In the genomic region with DNA sequence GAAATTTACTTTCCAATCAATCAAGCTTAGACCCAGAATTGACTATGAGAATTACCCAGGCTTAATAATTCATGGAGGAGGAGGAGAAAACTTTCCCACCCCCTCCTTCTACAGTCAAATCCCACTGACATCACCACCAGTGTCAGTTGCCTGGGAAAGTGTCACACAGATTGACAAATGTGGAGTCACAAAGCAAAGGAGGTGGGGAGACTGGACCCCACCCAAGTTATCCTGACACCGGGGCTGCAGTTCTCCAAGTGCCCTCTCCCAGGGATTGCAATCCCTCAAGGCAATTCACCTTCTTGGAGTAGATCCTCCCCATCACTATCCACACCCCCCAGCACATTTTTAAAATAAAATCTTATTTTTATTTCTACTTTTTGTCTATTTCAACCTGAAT, we compare ENCODE assay signal across 28 cellular contexts.
DNase-seq lines count a peak whose midpoint lies in the region; ATAC-seq, FAIRE-seq and TF ChIP-seq lines count a peak whose summit lies in the region.
"Had no signal": no experiment of that assay in that cellular context is flagged by ENCODE, and none has a peak within 500 bp of the region (broad histone marks: within the 10 kb centered on the region; RNA-seq: fewer than 3 reads in every experiment).

No MANE protein-coding gene starts in this region.

- in situ Hi-C loops in mammary epithelial cell (cut with MboI; ENCODE audit: low sequenced_read_pairs in 2 of 2): no loop called here

- no peak overlapping the region for H2BK5ac ChIP-seq in H1 (ENCODE audit: low read depth, low read length)

- CTCF ChIA-PET in H1 (lab: Charles Lee; ENCODE audit: partially characterized antibody) (interaction anchor here (0.6 kb wide), 1 partner anchor 353 kb away, joined by 4 read pairs; no protein-coding TSS in a partner anchor), mammary epithelial cell (lab: Charles Lee; ENCODE audit: low non-redundant PET) (no interaction called here)

- peaks cover 0 to 7% (median 3%) of the 10 kb centered on the region in 4 experiments; a peak in 2 of 7 replicates for H3K4me1 ChIP-seq in H1 (replicated peaks in 1 of 4; ENCODE audit: control insufficient read depth in 3 of 4, insufficient read depth in 4 of 4, low read length in 3 of 4)
- H3K4me1 ChIP-seq in smooth muscle cell (ENCODE audit: low read depth): peaks cover 24% of the 10 kb centered on the region
- no peaks in the 10 kb centered on the region for H3K4me1 ChIP-seq in mammary epithelial cell (ENCODE audit: insufficient read depth, low read length)
- H3K4me1 ChIP-seq: BE2C, BLaER1 had no signal

- H3K27ac ChIP-seq in H1 (ENCODE audit: low read depth, low read length) (no peak overlapping the region), smooth muscle cell (ENCODE audit: low read depth) (peak overlapping the region; percentile 94), mammary epithelial cell (ENCODE audit: insufficient read depth, low read depth, low read length) (no peak overlapping the region)
- H3K27ac ChIP-seq: 22Rv1, BLaER1 had no signal

- H4K20me1 ChIP-seq in H1 (replicated peaks in 1 of 2; ENCODE audit: control insufficient read depth in 1 of 2, insufficient read depth in 2 of 2, low read length in 2 of 2) (peaks cover 0 to 3% of the 10 kb centered on the region in 2 experiments), smooth muscle cell (ENCODE audit: low read depth) (no peaks in the 10 kb centered on the region), mammary epithelial cell (ENCODE audit: insufficient read depth, low read length) (no peaks in the 10 kb centered on the region)
- H4K20me1 ChIP-seq: BLaER1 had no signal

- H3K36me3 ChIP-seq in H1 (ENCODE audit: control insufficient read depth in 2 of 4, insufficient read depth in 4 of 4, low read length in 3 of 4) (no peaks in the 10 kb centered on the region; a peak in 1 of 8 replicates), smooth muscle cell (ENCODE audit: low read depth) (peaks cover 2% of the 10 kb centered on the region), mammary epithelial cell (ENCODE audit: insufficient read depth, low read length) (no peaks in the 10 kb centered on the region)
- H3K36me3 ChIP-seq: BE2C, BLaER1 had no signal

- no peak overlapping the region for H2BK120ac ChIP-seq in H1 (replicated peaks; ENCODE audit: low read depth, low read length)

- no peak overlapping the region for H2BK15ac ChIP-seq in H1 (ENCODE audit: low read length)

- WGBS in H1 (ENCODE audit: extremely low coverage in 1 of 2, insufficient coverage in 1 of 2, insufficient read length in 1 of 2, insufficient replicate concordance in 2 of 2, low coverage in 1 of 2, low lambda C conversion rate in 2 of 2, missing lambda C conversion rate in 1 of 2), 2 experiments: 89% methylated on average over 1 of the region's 1 CpG; no CpG with 5 or more reads in 1 of the 2 experiments
- WGBS in smooth muscle cell (ENCODE audit: low lambda C conversion rate): 89% methylated on average over 1 of the region's 1 CpG
- 100% methylated on average over 1 of the region's 1 CpG for WGBS in mammary epithelial cell (ENCODE audit: low coverage, missing lambda C conversion rate)

- TF ChIP-seq CTCF in H1 (IDR thresholded peaks at IDR 0.05; ENCODE audit: control extremely low read depth in 1 of 3, insufficient read depth in 1 of 3, low read depth in 1 of 3, low read length in 3 of 3): no peak
- TF ChIP-seq CTCF in smooth muscle cell (IDR thresholded peaks at IDR 0.05; ENCODE audit: borderline replicate concordance, insufficient read depth, poor library complexity, severe bottlenecking): no peak
- TF ChIP-seq CTCF in mammary epithelial cell (conservative IDR thresholded peaks at IDR 0.05 in 1 of 2, IDR thresholded peaks at IDR 0.05 in 1 of 2; ENCODE audit: extremely low read depth in 1 of 2, insufficient read depth in 1 of 2, low read depth in 1 of 2, low read length in 2 of 2): no peak

- TF ChIP-seq RAD21 in H1 (IDR thresholded peaks at IDR 0.05 in 1 of 2, conservative IDR thresholded peaks at IDR 0.05 in 1 of 2; ENCODE audit: low read depth in 2 of 2, low read length in 2 of 2): no peak

- H3K27me3 ChIP-seq in H1 (replicated peaks in 1 of 4; ENCODE audit: control insufficient read depth in 3 of 4, extremely low read depth in 1 of 4, insufficient read depth in 3 of 4, low read length in 3 of 4) (no peaks in the 10 kb centered on the region; a peak in 2 of 7 replicates), smooth muscle cell (ENCODE audit: low read depth) (no peaks in the 10 kb centered on the region), mammary epithelial cell (ENCODE audit: insufficient read depth, low read length) (no peaks in the 10 kb centered on the region)
- H3K27me3 ChIP-seq: BE2C, BLaER1 had no signal

- H3K9me3 ChIP-seq in H1 (ENCODE audit: insufficient read depth in 2 of 2, low read depth in 1 of 2, low read length in 1 of 2): no peaks in the 10 kb centered on the region
- H3K9me3 ChIP-seq in smooth muscle cell (replicated peaks; ENCODE audit: low read depth): no peaks in the 10 kb centered on the region
- no peaks in the 10 kb centered on the region for H3K9me3 ChIP-seq in mammary epithelial cell (replicated peaks; ENCODE audit: insufficient read depth, low read length)
- H3K9me3 ChIP-seq: BE2C, BLaER1 had no signal

- no peak for TF ChIP-seq EP300 in H1 (IDR thresholded peaks at IDR 0.05; ENCODE audit: borderline replicate concordance in 1 of 2, low read depth in 2 of 2, low read length in 2 of 2)

- H3K79me2 ChIP-seq in H1 (ENCODE audit: control insufficient read depth in 1 of 2, insufficient read depth in 2 of 2, low read length in 2 of 2) (no peaks in the 10 kb centered on the region), smooth muscle cell (ENCODE audit: low read depth) (peaks cover 38% of the 10 kb centered on the region), mammary epithelial cell (ENCODE audit: insufficient read depth, low read length) (no peaks in the 10 kb centered on the region)

- TF ChIP-seq POLR2A in H1 (IDR thresholded peaks at IDR 0.05; ENCODE audit: control extremely low read depth in 1 of 2, low read depth in 2 of 2, low read length in 2 of 2): no peak

- DNase-seq in A172 (ENCODE audit: low spot score) (peak; percentile 5), NCI-H460 (ENCODE audit: extremely low read depth, low read depth) (peak; percentile 93), H1 (ENCODE audit: low read depth in 1 of 2, low spot score in 2 of 2) (no peak), smooth muscle cell (lab: John Stamatoyannopoulos, UW; ENCODE audit: unreplicated experiment) (no peak), LoVo (ENCODE audit: low spot score) (no peak), mammary epithelial cell (no peak)
- DNase-seq: ACHN; BE2C; C1 segment of cervical spinal cord; CD4-positive, alpha-beta memory T cell; CD4-positive, CD25-positive, alpha-beta regulatory T cell; CD8-positive, alpha-beta memory T cell; COR-L47; DMS 273 treated with DMSO at 0.1 percent for 48 hours; DMS153; DMS53; DMS79; DND-41; EL; GDM1 had no signal

- H4K5ac ChIP-seq in H1 (ENCODE audit: insufficient read length, low read depth, low read length): no peak overlapping the region

- H2BK12ac ChIP-seq in H1 (ENCODE audit: low read depth, low read length): no peak overlapping the region

- H3F3A ChIP-seq in smooth muscle cell (ENCODE audit: low read depth): peaks cover 6% of the 10 kb centered on the region

- H3K4me2 ChIP-seq in H1 (ENCODE audit: insufficient read depth in 1 of 2, low read depth in 2 of 2, low read length in 2 of 2): no peak overlapping the region
- peak overlapping the region; percentile 81 for H3K4me2 ChIP-seq in smooth muscle cell
- H3K4me2 ChIP-seq in mammary epithelial cell (ENCODE audit: insufficient read depth, low read depth, low read length): no peak overlapping the region
- H3K4me2 ChIP-seq: BLaER1 had no signal

- BruUV-seq in mammary epithelial cell (replicated peaks; lab: Mats Ljungman, UMichigan): no TSS peak

- H3K56ac ChIP-seq in H1 (replicated peaks; ENCODE audit: insufficient read length, low read depth, low read length): no peak overlapping the region

- H2BK20ac ChIP-seq in H1 (ENCODE audit: low read length): no peak overlapping the region

- POLR2A ChIA-PET in H1 (lab: Charles Lee; ENCODE audit: partially characterized antibody): interaction anchor here (1.1 to 1.3 kb wide), 3 partner anchors 9 to 104 kb away, joined by 3 read pairs; no protein-coding TSS in a partner anchor

- FAIRE-seq in H1 (lab: Jason Lieb, UNC): no peak
- FAIRE-seq: A204.1, GM12878, GM12892, GM18507, GM19239 had no signal

- no peak overlapping the region for H3K14ac ChIP-seq in H1 (ENCODE audit: insufficient read length)

- intact Hi-C loops in mammary epithelial cell (cut with micrococcal nuclease): no loop called here

- no peaks in the 10 kb centered on the region for H3K23me2 ChIP-seq in H1 (ENCODE audit: low read depth, low read length)

- no peak overlapping the region for H3K9ac ChIP-seq in H1 (replicated peaks in 1 of 4; ENCODE audit: extremely low read depth in 1 of 4, low read depth in 3 of 4, low read length in 3 of 4)
- H3K9ac ChIP-seq in smooth muscle cell (ENCODE audit: low read depth): peak overlapping the region; percentile 68
- no peak overlapping the region for H3K9ac ChIP-seq in mammary epithelial cell (ENCODE audit: insufficient read depth, low read length)
- H3K9ac ChIP-seq: BLaER1 had no signal

- H4K91ac ChIP-seq in H1 (replicated peaks; ENCODE audit: insufficient read length, low read length): no peak overlapping the region

- no peak overlapping the region for H2AFZ ChIP-seq in H1 (ENCODE audit: low read length)
- no peak overlapping the region for H2AFZ ChIP-seq in smooth muscle cell (ENCODE audit: low read depth)
- no peak overlapping the region for H2AFZ ChIP-seq in mammary epithelial cell (ENCODE audit: low read depth, low read length)

- no peak for ATAC-seq in HG02852 (IDR thresholded peaks at IDR 0.05; ENCODE audit: unreplicated experiment)
- ATAC-seq: GM12878 had no signal

- dilution Hi-C loops in mammary epithelial cell (cut with HindIII; ENCODE audit: low sequenced_read_pairs): no loop called here

- H3K4ac ChIP-seq in H1 (replicated peaks; ENCODE audit: insufficient read length, low read depth, low read length): no peak overlapping the region

- no peaks in the 10 kb centered on the region for H3K79me1 ChIP-seq in H1 (ENCODE audit: low read depth, low read length)

- H3K23ac ChIP-seq in H1 (ENCODE audit: insufficient read length): no peak overlapping the region

- H2AK5ac ChIP-seq in H1 (ENCODE audit: low read depth, low read length): no peak overlapping the region

- H3K18ac ChIP-seq in H1 (ENCODE audit: extremely low read depth, low read length): no peak overlapping the region

- H4K8ac ChIP-seq in H1 (ENCODE audit: extremely low read depth, insufficient read depth, low read length): no peak overlapping the region

- no peak overlapping the region for H3K4me3 ChIP-seq in H1 (ENCODE audit: extremely low read depth in 1 of 4, insufficient read depth in 2 of 4, low read depth in 3 of 4, low read length in 4 of 4)
- no peak overlapping the region for H3K4me3 ChIP-seq in smooth muscle cell
- no peak overlapping the region for H3K4me3 ChIP-seq in mammary epithelial cell (replicated peaks in 1 of 3; ENCODE audit: insufficient read depth in 1 of 3, low read depth in 2 of 3, low read length in 3 of 3)
- H3K4me3 ChIP-seq: BLaER1, GM12878 had no signal

TF ChIP-seq in H1, 55 proteins besides CTCF, POLR2A, EP300 and RAD21 (continues in another document):
- TF ChIP-seq POLR2AphosphoS5 (IDR thresholded peaks at IDR 0.05; ENCODE audit: low read depth, low read length) (peak; percentile 54), YY1 (IDR thresholded peaks at IDR 0.05; ENCODE audit: low read depth, low read length) (no peak), BRCA1 (IDR thresholded peaks at IDR 0.05; ENCODE audit: low read depth, low read length) (no peak)

Comparison
In these comparisons a context has a peak if more than half of its experiments do, and no peak if none do; other contexts are left out.
1. DNase-seq: peak in A172 (single experiment) and NCI-H460 (single experiment); none in H1 (0 of 2), smooth muscle cell (single experiment), LoVo (single experiment) and mammary epithelial cell (single experiment).